15 cellular contexts compared by ENCODE assay signal in the genomic region with DNA sequence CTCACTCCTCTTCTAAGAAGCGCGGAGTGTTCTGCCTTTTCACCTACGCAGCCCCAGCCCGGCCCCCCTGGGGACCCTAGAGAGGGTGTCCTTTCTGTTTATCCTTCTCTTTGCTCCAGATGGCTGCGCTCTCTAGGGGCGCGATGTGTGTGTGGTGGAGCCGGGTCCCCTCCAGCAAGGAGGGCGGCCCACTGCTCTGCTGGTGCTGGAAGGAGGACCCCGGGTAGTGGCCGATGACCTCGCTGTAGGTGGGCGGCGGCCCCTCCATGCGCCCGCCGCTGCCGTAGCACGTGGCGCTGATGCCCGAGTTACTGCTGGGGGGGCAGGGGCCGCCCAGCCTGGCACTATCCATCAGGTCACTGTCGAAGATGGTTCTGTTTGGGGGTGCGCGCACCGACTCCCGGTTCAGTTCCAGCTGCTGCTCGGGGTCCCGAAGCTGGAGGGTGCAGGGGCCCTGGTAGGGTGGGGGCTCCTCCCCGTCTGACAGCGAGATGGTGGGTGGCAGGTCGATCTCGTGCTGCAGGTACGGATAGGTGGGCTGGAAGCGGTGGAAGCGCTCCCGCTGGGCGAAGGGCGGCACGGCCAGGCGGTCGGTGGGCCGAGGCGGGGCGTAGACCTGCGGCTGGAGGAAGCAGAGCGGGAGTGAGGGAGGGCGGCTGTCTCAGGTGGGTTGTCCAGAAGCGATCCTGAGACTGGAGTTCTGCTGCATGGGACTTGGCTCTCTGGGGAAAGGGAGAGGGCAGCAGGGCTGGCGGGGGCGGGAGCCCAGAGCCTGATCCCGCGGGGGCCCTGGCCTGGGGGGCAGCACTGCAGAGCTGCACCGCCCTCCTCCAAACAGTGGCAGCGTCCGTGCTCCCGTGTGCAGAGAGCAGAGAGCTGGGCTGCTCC. TPM values are rescaled to one million over a fixed set of nuclear protein-coding genes. Genes with fewer than 3 reads are reported as not detected.
DNase-seq lines count a peak whose midpoint lies in the region; ATAC-seq, FAIRE-seq and TF ChIP-seq lines count a peak whose summit lies in the region.
"Had no signal": no experiment of that assay in that cellular context is flagged by ENCODE, and none has a peak within 500 bp of the region (broad histone marks: within the 10 kb centered on the region; RNA-seq: fewer than 3 reads in every experiment).

No MANE protein-coding gene starts in this region.

- TF ChIP-seq CTCF in GM10248 (IDR thresholded peaks at IDR 0.05; ENCODE audit: control extremely low read depth, extremely low read depth, low read depth, missing control alignments) (no peak), VCaP (conservative IDR thresholded peaks at IDR 0.05) (no peak), esophagus squamous epithelium (IDR thresholded peaks at IDR 0.05) (no peak)

- TF ChIP-seq POLR2A in esophagus squamous epithelium (IDR thresholded peaks at IDR 0.05), result no peak

- DNase-seq in GM10248 (ENCODE audit: extremely low spot score) (peak; percentile 11), left ventricle myocardium superior (peak; percentile 25), sciatic nerve (ENCODE audit: low spot score) (peak; percentile 58), GM19239 (ENCODE audit: insufficient read length, low spot score) (no peak), esophagus squamous epithelium (lab: John Stamatoyannopoulos, UW) (no peak), NCI-H226 (no peak)
- DNase-seq: effector CD4-positive, alpha-beta T cell; OCI-M1 had no signal

- intact Hi-C loops in left ventricle myocardium superior (cut with micrococcal nuclease), result loop anchor here (10.0 kb wide), 1 partner anchor 433 kb away; no protein-coding TSS in a partner anchor
- intact Hi-C loops in sciatic nerve (cut with DNase I), result loop anchor here (10.0 kb wide), 1 partner anchor 433 kb away; no protein-coding TSS in a partner anchor
- intact Hi-C loops in esophagus squamous epithelium (cut with DNase I), result loop anchor here (5.0 to 10.0 kb wide), 2 partner anchors 443 to 530 kb away; no protein-coding TSS in a partner anchor

- ATAC-seq in left ventricle myocardium superior (no peak), sciatic nerve (no peak), HG03432 (IDR thresholded peaks at IDR 0.05; ENCODE audit: unreplicated experiment) (no peak)
- ATAC-seq: HCT116, psoas muscle, T-cell had no signal

- CTCF ChIA-PET in GM10248 (lab: Yijun Ruan, JAX), result interaction anchor here (2.0 to 6.1 kb wide), 3 partner anchors 42 to 434 kb away, joined by 4 to 47 read pairs (median 5); no protein-coding TSS in a partner anchor

- no peak overlapping the region for H3K4me3 ChIP-seq in esophagus squamous epithelium
- H3K4me3 ChIP-seq: psoas muscle had no signal

- no peak for FAIRE-seq in GM19239 (lab: Jason Lieb, UNC)
- FAIRE-seq: astrocyte, G401.6 had no signal

- H3K36me3 ChIP-seq in esophagus squamous epithelium, result peaks cover 0 to 33% (median 5%) of the 10 kb centered on the region in 3 donors

- H3K27me3 ChIP-seq in esophagus squamous epithelium, result no peaks in the 10 kb centered on the region

- H3K27ac ChIP-seq in VCaP (peak overlapping the region; percentile 99; the same call in 1 of the 2 replicates), esophagus squamous epithelium (no peak overlapping the region)
- H3K27ac ChIP-seq: psoas muscle had no signal

- H3K4me1 ChIP-seq in esophagus squamous epithelium, result peaks cover 0 to 2% (median under 1%) of the 10 kb centered on the region in 3 donors
- H3K4me1 ChIP-seq: psoas muscle had no signal

- H3K9me3 ChIP-seq in esophagus squamous epithelium, result no peaks in the 10 kb centered on the region
- H3K9me3 ChIP-seq: psoas muscle had no signal

- 97 to 99% methylated on average over 16 to 18 of the region's 57 CpGs for WGBS in esophagus squamous epithelium, 2 donors

- POLR2A ChIA-PET in GM10248 (lab: Yijun Ruan, JAX), result no interaction called here

RNA-seq across cellular contexts. Expression of gene ZBP1, which starts 32.0 kb away (rescaled TPM):
- total RNA-seq in left ventricle myocardium superior, result 0.15 TPM
- total RNA-seq in sciatic nerve, result 0.49 TPM
- total RNA-seq in esophagus squamous epithelium, result 1 to 10 TPM in 1 of 4 donors, under 1 TPM in 3; 0.08 to 1.7 (median 0.23) TPM
- total RNA-seq: astrocyte had no signal

RNA-seq across cellular contexts. Expression of gene PMEPA1, which starts 57.6 kb away (rescaled TPM):
- 24.7 TPM for total RNA-seq in left ventricle myocardium superior
- total RNA-seq in sciatic nerve, result 26.3 TPM
- total RNA-seq in esophagus squamous epithelium, result 1 to 10 TPM in 3 of 4 donors, under 1 TPM in 1; 0.95 to 4.6 (median 2.6) TPM

Comparison
In these comparisons a context has a peak if more than half of its experiments do, and no peak if none do; other contexts are left out.
1. DNase-seq: peak in GM10248 (single experiment), left ventricle myocardium superior (single experiment) and sciatic nerve (single experiment); none in GM19239 (single experiment), esophagus squamous epithelium (single experiment) and NCI-H226 (single experiment).